Comparison of ENCODE assay signal across 28 cellular contexts in genomic region chr4:94813221-94813620, GRCh38. TPM values are rescaled to one million over a fixed set of nuclear protein-coding genes. Genes with fewer than 3 reads are reported as not detected.
"Had no signal": no experiment of that assay in that cellular context is flagged by ENCODE, and none has a peak within 500 bp of the region (broad histone marks: within the 10 kb centered on the region; RNA-seq: fewer than 3 reads in every experiment).

No MANE protein-coding gene starts in this region.

- H3K4me1 ChIP-seq: uterus had no signal

- H3K36me3 Mint-ChIP-seq: type B pancreatic cell had no signal

- H3K27me3 Mint-ChIP-seq: activated B cell treated with CpG ODN at 0.5 μM for 24 hours; activated CD8-positive, alpha-beta T cell treated with anti-CD3 and anti-CD28 coated beads for 36 hours; effector memory CD8-positive, alpha-beta T cell; progenitor cell of endocrine pancreas; type B pancreatic cell had no signal

- H3K9me3 ChIP-seq: gastroesophageal sphincter, neutrophil, ovary, thoracic aorta, uterus had no signal

- H3K4me3 Mint-ChIP-seq: activated B cell treated with CpG ODN at 0.5 μM for 24 hours; activated CD8-positive, alpha-beta T cell treated with anti-CD3 and anti-CD28 coated beads for 36 hours; activated T-cell treated with anti-CD3 and anti-CD28 coated beads, Interleukin-2, amount 50 U/mL, for 4 hours; activated T-helper 17 cell treated with anti-CD3 and anti-CD28 coated beads, Interleukin-2, amount 50 U/mL, for 72 hours; effector memory CD8-positive, alpha-beta T cell; nephron; type B pancreatic cell had no signal

- H3K9me3 Mint-ChIP-seq: activated B cell treated with CpG ODN at 0.5 μM for 24 hours; activated CD8-positive, alpha-beta T cell treated with anti-CD3 and anti-CD28 coated beads for 36 hours; activated T-cell treated with anti-CD3 and anti-CD28 coated beads, Interleukin-2, amount 50 U/mL, for 4 hours; activated T-helper 17 cell treated with anti-CD3 and anti-CD28 coated beads, Interleukin-2, amount 50 U/mL, for 72 hours; effector memory CD8-positive, alpha-beta T cell; nephron; type B pancreatic cell had no signal

- DNase-seq: activated B cell treated with CpG ODN at 0.5 μM for 24 hours; activated CD4-positive, alpha-beta T cell treated with anti-CD3 and anti-CD28 coated beads, Interleukin-2, amount 50 U/mL, for 1 hour; activated CD8-positive, alpha-beta T cell treated with anti-CD3 and anti-CD28 coated beads for 36 hours; activated gamma-delta T cell treated with Interleukin-2 at 50 U/mL for 16 hours; activated naive CD4-positive, alpha-beta T cell treated with anti-CD3 and anti-CD28 coated beads, Interleukin-2, amount 50 U/mL, for 16 hours; activated T-cell treated with anti-CD3 and anti-CD28 coated beads, Interleukin-2, amount 50 U/mL, for 4 hours; amniotic stem cell; brain microvascular endothelial cell; caudate nucleus; cortex of kidney; effector memory CD8-positive, alpha-beta T cell; islet precursor cell; left ventricle myocardium superior; ovary; stimulated activated CD4-positive, alpha-beta T cell treated with anti-CD3 and anti-CD28 coated beads, Interleukin-12 subunit alpha, Interleukin-12 subunit beta, amount 100 ng/mL, for 4 hours; stimulated activated CD4-positive, alpha-beta T cell treated with anti-CD3 and anti-CD28 coated beads, Interleukin-4, amount 100 ng/mL, for 1 hour; stimulated activated naive CD8-positive, alpha-beta T cell treated with anti-CD3 and anti-CD28 coated beads, Interleukin-15, Interleukin-2, amounts not matched to agents 100 U/mL and 50 U/mL, for 24 hours; uterus had no signal

- H3K36me3 ChIP-seq: brain microvascular endothelial cell, gastroesophageal sphincter, neutrophil, ovary, thoracic aorta, uterus had no signal

- H3K27ac Mint-ChIP-seq: activated B cell treated with CpG ODN at 0.5 μM for 24 hours; activated CD8-positive, alpha-beta T cell treated with anti-CD3 and anti-CD28 coated beads for 36 hours; activated T-helper 17 cell treated with anti-CD3 and anti-CD28 coated beads, Interleukin-2, amount 50 U/mL, for 72 hours; effector memory CD8-positive, alpha-beta T cell; progenitor cell of endocrine pancreas; type B pancreatic cell had no signal

- ATAC-seq: activated CD8-positive, alpha-beta T cell treated with anti-CD3 and anti-CD28 coated beads for 36 hours; activated T-cell treated with anti-CD3 and anti-CD28 coated beads, Interleukin-2, amount 50 U/mL, for 4 hours; activated T-helper 17 cell treated with anti-CD3 and anti-CD28 coated beads, Interleukin-2, amount 50 U/mL, for 72 hours; effector memory CD8-positive, alpha-beta T cell; gastroesophageal sphincter; left ventricle myocardium superior; sciatic nerve; stimulated activated naive CD8-positive, alpha-beta T cell treated with anti-CD3 and anti-CD28 coated beads, Interleukin-15, Interleukin-2, amounts not matched to agents 100 U/mL and 50 U/mL, for 24 hours had no signal

- H3K4me3 ChIP-seq: gastroesophageal sphincter, hepatocyte, ovary, skin epidermis, thoracic aorta, uterus had no signal

- H3K27me3 ChIP-seq: brain microvascular endothelial cell, gastroesophageal sphincter, hepatocyte, neutrophil, ovary, uterus had no signal

- H3K4me1 Mint-ChIP-seq: activated B cell treated with CpG ODN at 0.5 μM for 24 hours; activated T-helper 17 cell treated with anti-CD3 and anti-CD28 coated beads, Interleukin-2, amount 50 U/mL, for 72 hours had no signal

- H3K27ac ChIP-seq: brain microvascular endothelial cell, gastroesophageal sphincter, hepatocyte, neutrophil, ovary, skin epidermis, thoracic aorta, uterus had no signal

RNA-seq across cellular contexts. Expression of gene BMPR1B, which starts 55.5 kb away (rescaled TPM):
- total RNA-seq: activated B cell treated with CpG ODN at 0.5 μM for 24 hours; activated CD8-positive, alpha-beta T cell treated with anti-CD3 and anti-CD28 coated beads for 36 hours; activated T-cell treated with anti-CD3 and anti-CD28 coated beads, Interleukin-2, amount 50 U/mL, for 4 hours; activated T-helper 17 cell treated with anti-CD3 and anti-CD28 coated beads, Interleukin-2, amount 50 U/mL, for 72 hours had no signal
